In the genomic region with DNA sequence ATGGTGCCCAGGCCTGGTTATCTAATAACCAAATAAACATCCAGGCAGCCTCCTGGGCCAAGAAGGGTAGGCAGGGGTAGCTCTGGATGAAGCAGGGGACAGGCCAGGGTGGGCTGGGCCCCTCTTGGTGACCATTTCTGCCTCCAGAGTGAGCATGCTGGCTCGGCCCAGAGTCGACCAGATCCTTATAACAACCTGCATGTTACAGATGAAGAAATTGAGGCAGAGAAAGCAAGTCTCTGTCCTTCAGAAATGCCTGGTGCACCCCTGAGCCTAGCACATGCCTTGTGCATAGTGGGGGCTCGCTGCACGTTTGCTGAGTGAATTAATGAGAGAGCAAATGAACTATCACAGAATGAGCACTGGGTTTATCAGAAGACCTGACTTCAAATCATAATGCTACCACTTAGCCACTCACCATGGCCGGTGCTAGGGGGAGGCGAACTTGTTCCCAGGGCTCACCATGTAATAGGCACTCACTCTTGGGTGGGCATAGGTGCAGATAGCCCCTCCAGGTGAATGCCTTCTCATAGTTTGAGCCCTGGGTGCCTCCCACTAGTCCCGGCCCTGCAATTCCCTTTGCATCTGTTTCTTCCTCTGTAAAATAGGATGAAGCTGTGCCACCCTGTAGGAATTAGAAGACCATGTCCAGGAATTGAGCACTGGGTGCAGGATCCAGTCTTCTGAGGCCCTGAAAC, we compare ENCODE assay signal across 2 cellular contexts.
TF ChIP-seq lines count a peak whose summit lies in the region.

No MANE protein-coding gene starts in this region.

TF ChIP-seq in IMR-90, 13 proteins besides CTCF, POLR2A, EP300 and RAD21:
- TF ChIP-seq MXI1 (IDR thresholded peaks at IDR 0.05; ENCODE audit: borderline replicate concordance, low read depth, low read length) (no peak), MAZ (IDR thresholded peaks at IDR 0.05; ENCODE audit: borderline replicate concordance, low read depth, low read length) (no peak), CHD1 (IDR thresholded peaks at IDR 0.05; ENCODE audit: low read depth, low read length) (no peak)
TF ChIP-seq in IMR-90: peak in this region for 0.

TF ChIP-seq in H1, 55 proteins besides CTCF, POLR2A, EP300 and RAD21:
- TF ChIP-seq CHD1 (IDR thresholded peaks at IDR 0.05; ENCODE audit: low read depth, low read length) (no peak), TCF12 (IDR thresholded peaks at IDR 0.05; ENCODE audit: low read depth, low read length) (no peak), CBX5 (IDR thresholded peaks at IDR 0.05; ENCODE audit: low read depth, low read length) (no peak)
